28 cellular contexts compared by ENCODE assay signal in the genomic region with DNA sequence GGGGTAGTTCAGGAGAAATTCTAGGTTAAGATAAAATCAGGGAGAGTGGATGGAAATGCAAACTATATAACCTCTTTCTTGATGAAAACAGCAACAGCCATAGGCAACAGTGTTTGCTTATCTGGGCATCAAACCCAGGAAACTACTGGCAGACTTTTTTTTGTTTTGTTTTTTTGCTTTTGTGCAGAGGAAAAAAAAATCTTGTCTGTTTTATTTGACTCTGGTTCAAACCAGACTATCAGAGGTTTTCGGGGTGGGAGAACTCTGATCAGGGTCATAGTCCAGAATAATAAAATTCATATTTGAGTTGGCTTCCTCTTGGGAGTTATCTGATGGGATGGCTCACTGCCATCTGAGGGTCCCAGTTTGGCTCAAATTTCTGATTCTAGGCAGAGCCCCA.
"Had no signal": no experiment of that assay in that cellular context is flagged by ENCODE, and none has a peak within 500 bp of the region (broad histone marks: within the 10 kb centered on the region; RNA-seq: fewer than 3 reads in every experiment).

No MANE protein-coding gene starts in this region.

- H3K27ac ChIP-seq: body of pancreas, epithelial cell of prostate had no signal

- FAIRE-seq: astrocyte, colon, endometrium, endothelial cell of umbilical vein, frontal cortex had no signal

- H3K4me1 ChIP-seq: body of pancreas, esophagus squamous epithelium had no signal

- DNase-seq: activated CD4-positive, alpha-beta memory T cell treated with anti-CD3 and anti-CD28 coated beads, Interleukin-2, amount 10 ng/mL, durations not matched to agents 7 days and 5 days; activated CD4-positive, alpha-beta T cell treated with anti-CD3 and anti-CD28 coated beads for 36 hours; activated CD4-positive, alpha-beta T cell treated with anti-CD3 and anti-CD28 coated beads, Interleukin-2, amount 10 ng/mL, durations not matched to agents 7 days and 5 days; activated CD4-positive, alpha-beta T cell treated with anti-CD3 and anti-CD28 coated beads, Interleukin-2, amount 50 U/mL, for 4 hours; activated CD4-positive, CD25-positive, alpha-beta regulatory T cell; activated CD4-positive, CD25-positive, alpha-beta regulatory T cell treated with anti-CD3 and anti-CD28 coated beads, Interleukin-2, amount 50 U/mL, for 72 hours; activated CD8-positive, alpha-beta memory T cell treated with anti-CD3 and anti-CD28 coated beads, Interleukin-2, amount 50 U/mL, for 48 hours; activated gamma-delta T cell treated with Interleukin-2 at 50 U/mL for 16 hours; activated naive CD4-positive, alpha-beta T cell treated with anti-CD3 and anti-CD28 coated beads, Interleukin-2, amount 50 U/mL, for 16 hours; activated naive CD4-positive, alpha-beta T cell treated with Interleukin-2 at 50 U/mL for 16 hours; activated T-cell treated with anti-CD3 and anti-CD28 coated beads for 4 hours; activated T-cell treated with anti-CD3 and anti-CD28 coated beads, Interleukin-2, amount 50 U/mL, for 24 hours; activated T-cell treated with anti-CD3 and anti-CD28 coated beads, Interleukin-2, amount 50 U/mL, for 72 hours; amniotic stem cell; body of pancreas; caudate nucleus; cortex of kidney; dermis blood vessel endothelial cell; effector CD8-positive, alpha-beta T cell; esophagus squamous epithelium; head of caudate nucleus; T-helper 2 cell had no signal

- H3K27me3 ChIP-seq: body of pancreas had no signal

- H3K4me3 ChIP-seq: body of pancreas, esophagus squamous epithelium had no signal

- ATAC-seq: activated CD4-positive, alpha-beta T cell treated with anti-CD3 and anti-CD28 coated beads for 36 hours; activated T-cell treated with anti-CD3 and anti-CD28 coated beads, Interleukin-2, amount 50 U/mL, for 72 hours; body of pancreas had no signal

- H3K36me3 ChIP-seq: esophagus squamous epithelium had no signal

- H3K9me3 ChIP-seq: body of pancreas, esophagus squamous epithelium had no signal
